ENCODE assay signal across 19 cellular contexts in genomic region chr17:69518951-69519350, GRCh38.
DNase-seq lines count a peak whose midpoint lies in the region; ATAC-seq, FAIRE-seq and TF ChIP-seq lines count a peak whose summit lies in the region.
"Had no signal": no experiment of that assay in that cellular context is flagged by ENCODE, and none has a peak within 500 bp of the region (broad histone marks: within the 10 kb centered on the region; RNA-seq: fewer than 3 reads in every experiment).

No MANE protein-coding gene starts in this region.

- H4K20me1 ChIP-seq in GM12878 (ENCODE audit: control insufficient read depth, insufficient read depth) = no peaks in the 10 kb centered on the region

- no peak for TF ChIP-seq POLR2A in GM12891 (IDR thresholded peaks at IDR 0.05; ENCODE audit: low read depth, low read length)
- no peak for TF ChIP-seq POLR2A in GM12878 (IDR thresholded peaks at IDR 0.05; ENCODE audit: low read depth, low read length)

- CTCF ChIA-PET in GM12878 (lab: Yijun Ruan, JAX) = interaction anchor here (0.7 to 10.3 kb wide), 5 partner anchors 12 to 184 kb away, joined by 3 to 100 read pairs (median 8); no protein-coding TSS in a partner anchor

- no peaks in the 10 kb centered on the region for H3K27me3 ChIP-seq in GM12878 (replicated peaks in 1 of 2; ENCODE audit: control insufficient read depth in 2 of 2, insufficient read depth in 2 of 2, low read length in 1 of 2)
- no peaks in the 10 kb centered on the region for H3K27me3 ChIP-seq in psoas muscle (ENCODE audit: insufficient read depth in 3 of 3, low read length in 2 of 3)

- SMC1A ChIA-PET in GM12878 (lab: Charles Lee; ENCODE audit: uncharacterized antibody, unreplicated experiment) = interaction anchor here (1.1 to 8.7 kb wide), 4 partner anchors 16 to 124 kb away, joined by 3 to 56 read pairs (median 26); no protein-coding TSS in a partner anchor

- RAD21 ChIA-PET in GM12878 (lab: Charles Lee; ENCODE audit: unreplicated experiment) = interaction anchor here (0.5 to 1.0 kb wide), 2 partner anchors 15 to 1338 kb away, joined by 3 to 4 read pairs; no protein-coding TSS in a partner anchor

- no peak for TF ChIP-seq RAD21 in GM12878 (IDR thresholded peaks at IDR 0.05; ENCODE audit: insufficient read depth, low read depth, low read length)

- H3K4me3 ChIP-seq in GM12878 (peak overlapping the region; percentile 38; the same call in 1 of the 2 replicates), psoas muscle (no peak overlapping the region)
- H3K4me3 ChIP-seq: GM23338 had no signal

- DNase-seq in GM12891 (ENCODE audit: insufficient read length, low spot score) = no peak
- no peak for DNase-seq in HTR-8/SVneo (ENCODE audit: insufficient read length, low spot score)
- no peak for DNase-seq in GM12878 (ENCODE audit: low read depth, low spot score)
- DNase-seq in psoas muscle = no peak
- DNase-seq in NCI-H526 treated with DMSO at 0.1 percent for 48 hours (lab: John Stamatoyannopoulos, UW) = no peak
- no peak for DNase-seq in NCI-H2227 (lab: John Stamatoyannopoulos, UW; ENCODE audit: unreplicated experiment)
- no peak for DNase-seq in putamen (ENCODE audit: low spot score)
- DNase-seq: ACHN; AML-193; CD4-positive, alpha-beta memory T cell; DMS79 treated with DMSO at 0.1 percent for 48 hours; GF-D8; HCEC 1CT had no signal

- no peak for TF ChIP-seq EP300 in GM12878 (IDR thresholded peaks at IDR 0.05; ENCODE audit: borderline replicate concordance in 1 of 2, control insufficient read depth in 1 of 2, low read depth in 2 of 2, low read length in 2 of 2)

- peak overlapping the region; percentile 2; the same call in 1 of the 2 replicates for H3K4me2 ChIP-seq in GM12878 (ENCODE audit: control insufficient read depth, insufficient read depth)
- H3K4me2 ChIP-seq: GM23338, KMS-11 had no signal

- TF ChIP-seq CTCF in GM12878 (IDR thresholded peaks at IDR 0.05 in 2 of 3, conservative IDR thresholded peaks at IDR 0.05 in 1 of 3; ENCODE audit: control insufficient read depth in 2 of 3, extremely low read depth in 1 of 3, insufficient read depth in 1 of 3, low read depth in 3 of 3, low read length in 3 of 3) = no peak
- TF ChIP-seq CTCF in psoas muscle (IDR thresholded peaks at IDR 0.05) = no peak

- H2AFZ ChIP-seq in GM12878 (ENCODE audit: control insufficient read depth, low read depth, low read length) = no peak overlapping the region
- H2AFZ ChIP-seq: GM23338 had no signal

- no peak overlapping the region for H3K9ac ChIP-seq in GM12878 (ENCODE audit: control insufficient read depth, insufficient read depth, low read length)
- H3K9ac ChIP-seq: KMS-11 had no signal

- FAIRE-seq in GM12891 (lab: Jason Lieb, UNC) = peak; percentile 38
- peak; percentile 55 for FAIRE-seq in HTR-8/SVneo (lab: Jason Lieb, UNC)
- no peak for FAIRE-seq in GM12878 (lab: Jason Lieb, UNC)
- FAIRE-seq: A204.1, GM18507, H54 had no signal

- H3K9me3 ChIP-seq in GM12878 (replicated peaks; ENCODE audit: control insufficient read depth, insufficient read depth, low read length) (peaks cover 5% of the 10 kb centered on the region; the same call in 2 of the 3 replicates), psoas muscle (no peaks in the 10 kb centered on the region)

- BruUV-seq in GM12878 (replicated peaks; lab: Mats Ljungman, UMichigan) = no TSS peak

- 98% methylated on average over 5 of the region's 5 CpGs for WGBS in GM12878 (ENCODE audit: insufficient coverage, insufficient replicate concordance, low lambda C conversion rate, missing lambda C conversion rate)
- WGBS in psoas muscle, 3 donors = 90 to 95% (median 92%) methylated on average over 5 of the region's 5 CpGs

- ATAC-seq in GM12878 (no peak), psoas muscle (no peak)
- ATAC-seq: GM23338 had no signal

- POLR2A ChIA-PET in GM12878 (lab: Charles Lee) = interaction anchor here (1.1 to 1.3 kb wide), 2 partner anchors 104 to 192 kb away, joined by 3 read pairs; partner anchors contain the start of genes ABCA5 and MAP2K6

- peaks cover 17% of the 10 kb centered on the region for H3K79me2 ChIP-seq in GM12878 (ENCODE audit: control insufficient read depth, insufficient read depth, low read length)

- in situ Hi-C loops in GM12878 (cut with MboI) = loop anchor here (5.0 kb wide), 1 partner anchor 192 kb away; the partner anchor contains the start of gene ABCA5

- intact Hi-C loops in GM12878 (cut with micrococcal nuclease; ENCODE audit: unreplicated experiment) = no loop called here
- intact Hi-C loops in psoas muscle (cut with DNase I) = no loop called here

- peaks cover 27% of the 10 kb centered on the region for H3K4me1 ChIP-seq in GM12878 (ENCODE audit: control insufficient read depth, insufficient read depth, low read length)
- H3K4me1 ChIP-seq in psoas muscle = peaks cover 3% of the 10 kb centered on the region

- H3K36me3 ChIP-seq in GM12878 (ENCODE audit: control insufficient read depth in 2 of 2, insufficient read depth in 2 of 2, low read length in 1 of 2) (peaks cover 2 to 27% of the 10 kb centered on the region in 2 experiments; a peak in 3 of 4 replicates), psoas muscle (ENCODE audit: insufficient read depth in 1 of 2, low read depth in 1 of 2) (peaks cover 0 to 52% of the 10 kb centered on the region in 2 donors)

- H3K27ac ChIP-seq in GM12878 (ENCODE audit: control insufficient read depth, insufficient read depth) (peak overlapping the region; percentile 96; the same call in 1 of the 2 replicates), psoas muscle (peak overlapping the region; percentile 34)
- H3K27ac ChIP-seq: C4-2B, KMS-11 had no signal

TF ChIP-seq in GM12891, 5 proteins besides CTCF, POLR2A, EP300 and RAD21:
- TF ChIP-seq SPI1 (IDR thresholded peaks at IDR 0.05; ENCODE audit: low read depth, low read length) (no peak), TAF1 (IDR thresholded peaks at IDR 0.05; ENCODE audit: low read depth, low read length) (no peak), POLR2AphosphoS5 (IDR thresholded peaks at IDR 0.05; ENCODE audit: low read depth, low read length) (no peak), POU2F2 (IDR thresholded peaks at IDR 0.05; ENCODE audit: low read depth, low read length) (no peak), PAX5 (IDR thresholded peaks at IDR 0.05; ENCODE audit: insufficient read depth, low read length, severe bottlenecking) (no peak)

TF ChIP-seq in GM12878, 131 proteins besides CTCF, POLR2A, EP300 and RAD21:
- no peak for TF ChIP-seq MAX (IDR thresholded peaks at IDR 0.05; ENCODE audit: low read depth, low read length)
- TF ChIP-seq CBFB (IDR thresholded peaks at IDR 0.05; ENCODE audit: low read depth) = no peak
- TF ChIP-seq POU2F2 (IDR thresholded peaks at IDR 0.05; ENCODE audit: borderline replicate concordance, low read depth, low read length) = no peak
- no peak for TF ChIP-seq ETV6 (conservative IDR thresholded peaks at IDR 0.05 in 1 of 2, IDR thresholded peaks at IDR 0.05 in 1 of 2; ENCODE audit: borderline replicate concordance in 1 of 2, low read depth in 1 of 2)
- TF ChIP-seq MTA2 (IDR thresholded peaks at IDR 0.05; ENCODE audit: low read depth) = no peak
- no peak for TF ChIP-seq BHLHE40 (IDR thresholded peaks at IDR 0.05; ENCODE audit: borderline replicate concordance in 1 of 2, low read depth in 2 of 2, low read length in 1 of 2)
- TF ChIP-seq PML (IDR thresholded peaks at IDR 0.05; ENCODE audit: low read length) = no peak
TF ChIP-seq in GM12878: peak in this region for 0.
